2 cellular contexts compared by ENCODE assay signal in the genomic region with DNA sequence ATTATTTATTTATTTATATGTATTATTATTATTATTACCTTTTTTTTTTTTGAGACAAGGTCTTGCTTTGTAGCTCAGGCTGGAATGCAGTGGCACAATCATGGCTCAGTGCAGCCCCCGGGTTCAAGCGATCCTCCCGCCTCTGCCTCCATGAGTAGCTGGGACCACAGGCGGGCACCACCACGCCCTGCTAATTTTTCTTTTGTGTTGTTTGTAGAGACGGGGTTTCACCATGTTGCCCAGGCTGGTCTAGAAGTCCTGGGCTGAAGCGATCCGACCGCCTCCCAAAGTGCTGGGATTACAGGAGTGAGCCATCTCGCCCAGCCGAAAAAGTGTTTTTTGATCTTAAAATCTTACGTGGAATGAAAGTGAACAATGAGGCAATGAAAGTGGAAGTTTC.
TF ChIP-seq lines count a peak whose summit lies in the region.

No MANE protein-coding gene starts in this region.

TF ChIP-seq in HCT116, 20 proteins besides CTCF, POLR2A, EP300 and RAD21:
- TF ChIP-seq, protein P1, sequence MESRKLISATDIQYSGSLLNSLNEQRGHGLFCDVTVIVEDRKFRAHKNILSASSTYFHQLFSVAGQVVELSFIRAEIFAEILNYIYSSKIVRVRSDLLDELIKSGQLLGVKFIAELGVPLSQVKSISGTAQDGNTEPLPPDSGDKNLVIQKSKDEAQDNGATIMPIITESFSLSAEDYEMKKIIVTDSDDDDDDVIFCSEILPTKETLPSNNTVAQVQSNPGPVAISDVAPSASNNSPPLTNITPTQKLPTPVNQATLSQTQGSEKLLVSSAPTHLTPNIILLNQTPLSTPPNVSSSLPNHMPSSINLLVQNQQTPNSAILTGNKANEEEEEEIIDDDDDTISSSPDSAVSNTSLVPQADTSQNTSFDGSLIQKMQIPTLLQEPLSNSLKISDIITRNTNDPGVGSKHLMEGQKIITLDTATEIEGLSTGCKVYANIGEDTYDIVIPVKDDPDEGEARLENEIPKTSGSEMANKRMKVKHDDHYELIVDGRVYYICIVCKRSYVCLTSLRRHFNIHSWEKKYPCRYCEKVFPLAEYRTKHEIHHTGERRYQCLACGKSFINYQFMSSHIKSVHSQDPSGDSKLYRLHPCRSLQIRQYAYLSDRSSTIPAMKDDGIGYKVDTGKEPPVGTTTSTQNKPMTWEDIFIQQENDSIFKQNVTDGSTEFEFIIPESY (IDR thresholded peaks at IDR 0.05; ENCODE audit: extremely low read depth, insufficient replicate concordance, low read length) = no peak
- TF ChIP-seq CEBPB (IDR thresholded peaks at IDR 0.05; ENCODE audit: low read depth) (no peak), JUND (IDR thresholded peaks at IDR 0.05) (no peak), ZFX (IDR thresholded peaks at IDR 0.05) (no peak), ELF1 (IDR thresholded peaks at IDR 0.05; ENCODE audit: borderline replicate concordance, low read depth) (no peak)

TF ChIP-seq in endothelial cell of umbilical vein, 7 proteins besides CTCF, POLR2A, EP300 and RAD21:
- no peak for TF ChIP-seq EZH2 (IDR thresholded peaks at IDR 0.05; ENCODE audit: borderline replicate concordance, low read depth, low read length, severe bottlenecking)
- TF ChIP-seq JUN (IDR thresholded peaks at IDR 0.05; ENCODE audit: borderline replicate concordance, insufficient read depth, insufficient read length, low read depth) = no peak
- TF ChIP-seq MYC (IDR thresholded peaks at IDR 0.05; ENCODE audit: low read depth, low read length) = no peak
- TF ChIP-seq, protein P2, sequence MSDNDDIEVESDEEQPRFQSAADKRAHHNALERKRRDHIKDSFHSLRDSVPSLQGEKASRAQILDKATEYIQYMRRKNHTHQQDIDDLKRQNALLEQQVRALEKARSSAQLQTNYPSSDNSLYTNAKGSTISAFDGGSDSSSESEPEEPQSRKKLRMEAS (IDR thresholded peaks at IDR 0.05; ENCODE audit: insufficient read depth, insufficient read length) = no peak
- no peak for TF ChIP-seq POLR2AphosphoS5 (IDR thresholded peaks at IDR 0.05; ENCODE audit: insufficient read depth, low read depth, low read length)
- no peak for TF ChIP-seq FOS (IDR thresholded peaks at IDR 0.05; ENCODE audit: borderline replicate concordance, insufficient read depth, low read length)
- TF ChIP-seq GATA2 (IDR thresholded peaks at IDR 0.05; ENCODE audit: insufficient read depth, insufficient read length, low read depth, low read length) = no peak
